1 cellular context compared by ENCODE assay signal in the genomic region with DNA sequence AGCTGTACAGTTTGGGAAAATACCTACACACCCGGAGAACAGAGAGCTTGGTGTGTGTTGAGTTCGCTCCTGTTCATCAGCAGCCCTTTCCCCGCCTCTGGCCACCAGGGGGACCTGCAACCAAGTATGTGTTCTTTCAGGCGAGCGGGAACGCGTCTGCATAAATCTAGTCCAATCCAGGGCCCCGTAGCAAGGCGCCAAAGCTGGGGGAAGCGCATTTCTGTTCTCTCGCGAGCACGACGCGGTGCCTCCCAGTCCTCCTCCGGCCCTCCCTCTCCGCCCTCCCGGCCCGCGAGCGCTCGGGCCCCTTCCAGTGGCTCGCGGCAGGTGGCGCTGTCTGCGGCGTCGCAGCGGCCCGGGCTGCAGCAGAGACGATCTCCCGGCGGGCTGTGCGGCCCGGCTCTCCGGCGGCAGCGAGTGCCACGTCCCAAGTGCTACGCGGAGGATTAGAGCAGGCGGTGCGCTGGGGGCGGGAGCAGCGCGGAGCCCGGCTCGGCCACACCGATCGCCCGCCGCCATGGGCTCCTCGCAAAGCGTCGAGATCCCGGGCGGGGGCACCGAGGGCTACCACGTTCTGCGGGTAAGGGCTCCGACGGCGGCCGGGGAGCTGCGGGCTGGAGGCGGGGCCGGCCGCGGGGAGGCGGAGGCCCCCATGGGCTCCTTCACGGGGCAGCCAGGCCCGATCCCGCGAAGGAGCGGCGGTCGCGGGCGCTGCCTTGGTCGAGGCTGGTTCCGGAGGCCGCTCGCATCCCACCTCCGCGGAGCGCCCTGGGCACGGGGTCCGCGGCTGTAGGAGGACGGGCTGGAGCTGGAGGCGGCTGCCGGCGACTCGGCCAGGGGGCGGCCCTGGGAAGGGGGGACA.
TF ChIP-seq lines count a peak whose summit lies in the region.

A gene (plus strand): TSS at position 430 of the 862 bp plus-strand sequence. CDS start 88 bp downstream, at position 518.

TF ChIP-seq in K562, 482 proteins besides CTCF, POLR2A, EP300 and RAD21 (continued from another document and continues in another):
- TF ChIP-seq RHOXF2B (CRISPR knock-in tag; conservative IDR thresholded peaks at IDR 0.05), result 0 out of 2 replicates have a peak, but pooled peaks have one; percentile 62
- TF ChIP-seq, protein P1, sequence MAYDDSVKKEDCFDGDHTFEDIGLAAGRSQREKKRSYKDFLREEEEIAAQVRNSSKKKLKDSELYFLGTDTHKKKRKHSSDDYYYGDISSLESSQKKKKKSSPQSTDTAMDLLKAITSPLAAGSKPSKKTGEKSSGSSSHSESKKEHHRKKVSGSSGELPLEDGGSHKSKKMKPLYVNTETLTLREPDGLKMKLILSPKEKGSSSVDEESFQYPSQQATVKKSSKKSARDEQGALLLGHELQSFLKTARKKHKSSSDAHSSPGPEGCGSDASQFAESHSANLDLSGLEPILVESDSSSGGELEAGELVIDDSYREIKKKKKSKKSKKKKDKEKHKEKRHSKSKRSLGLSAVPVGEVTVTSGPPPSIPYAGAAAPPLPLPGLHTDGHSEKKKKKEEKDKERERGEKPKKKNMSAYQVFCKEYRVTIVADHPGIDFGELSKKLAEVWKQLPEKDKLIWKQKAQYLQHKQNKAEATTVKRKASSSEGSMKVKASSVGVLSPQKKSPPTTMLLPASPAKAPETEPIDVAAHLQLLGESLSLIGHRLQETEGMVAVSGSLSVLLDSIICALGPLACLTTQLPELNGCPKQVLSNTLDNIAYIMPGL (CRISPR knock-in tag; IDR thresholded peaks at IDR 0.05), result peak; percentile 98; the same call in 1 of the 2 replicates
- no peak for TF ChIP-seq HMG20A (CRISPR knock-in tag; conservative IDR thresholded peaks at IDR 0.05)
- peak; percentile 80 for TF ChIP-seq SMAD1 (IDR thresholded peaks at IDR 0.05; ENCODE audit: low read depth, low read length, partially characterized antibody)
- TF ChIP-seq, protein P2, sequence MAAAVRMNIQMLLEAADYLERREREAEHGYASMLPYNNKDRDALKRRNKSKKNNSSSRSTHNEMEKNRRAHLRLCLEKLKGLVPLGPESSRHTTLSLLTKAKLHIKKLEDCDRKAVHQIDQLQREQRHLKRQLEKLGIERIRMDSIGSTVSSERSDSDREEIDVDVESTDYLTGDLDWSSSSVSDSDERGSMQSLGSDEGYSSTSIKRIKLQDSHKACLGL (CRISPR knock-in tag; IDR thresholded peaks at IDR 0.05; ENCODE audit: borderline replicate concordance, poor library complexity, severe bottlenecking), result peak; percentile 16
- peak; percentile 87 for TF ChIP-seq SOX6 (IDR thresholded peaks at IDR 0.05)
- peak; percentile 47; the same call in 1 of the 2 replicates for TF ChIP-seq SAFB (IDR thresholded peaks at IDR 0.05; ENCODE audit: borderline replicate concordance, low read depth, low read length)
- TF ChIP-seq NBN (IDR thresholded peaks at IDR 0.05; ENCODE audit: low read depth), result peak; percentile 90
- TF ChIP-seq, protein P3, sequence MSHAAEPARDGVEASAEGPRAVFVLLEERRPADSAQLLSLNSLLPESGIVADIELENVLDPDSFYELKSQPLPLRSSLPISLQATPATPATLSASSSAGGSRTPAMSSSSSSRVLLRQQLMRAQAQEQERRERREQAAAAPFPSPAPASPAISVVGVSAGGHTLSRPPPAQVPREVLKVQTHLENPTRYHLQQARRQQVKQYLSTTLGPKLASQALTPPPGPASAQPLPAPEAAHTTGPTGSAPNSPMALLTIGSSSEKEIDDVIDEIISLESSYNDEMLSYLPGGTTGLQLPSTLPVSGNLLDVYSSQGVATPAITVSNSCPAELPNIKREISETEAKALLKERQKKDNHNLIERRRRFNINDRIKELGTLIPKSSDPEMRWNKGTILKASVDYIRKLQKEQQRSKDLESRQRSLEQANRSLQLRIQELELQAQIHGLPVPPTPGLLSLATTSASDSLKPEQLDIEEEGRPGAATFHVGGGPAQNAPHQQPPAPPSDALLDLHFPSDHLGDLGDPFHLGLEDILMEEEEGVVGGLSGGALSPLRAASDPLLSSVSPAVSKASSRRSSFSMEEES (CRISPR knock-in tag; IDR thresholded peaks at IDR 0.05), result no peak
- TF ChIP-seq, protein P4, sequence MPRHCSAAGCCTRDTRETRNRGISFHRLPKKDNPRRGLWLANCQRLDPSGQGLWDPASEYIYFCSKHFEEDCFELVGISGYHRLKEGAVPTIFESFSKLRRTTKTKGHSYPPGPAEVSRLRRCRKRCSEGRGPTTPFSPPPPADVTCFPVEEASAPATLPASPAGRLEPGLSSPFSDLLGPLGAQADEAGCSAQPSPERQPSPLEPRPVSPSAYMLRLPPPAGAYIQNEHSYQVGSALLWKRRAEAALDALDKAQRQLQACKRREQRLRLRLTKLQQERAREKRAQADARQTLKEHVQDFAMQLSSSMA (CRISPR knock-in tag; IDR thresholded peaks at IDR 0.05), result no peak
- TF ChIP-seq, protein P5, sequence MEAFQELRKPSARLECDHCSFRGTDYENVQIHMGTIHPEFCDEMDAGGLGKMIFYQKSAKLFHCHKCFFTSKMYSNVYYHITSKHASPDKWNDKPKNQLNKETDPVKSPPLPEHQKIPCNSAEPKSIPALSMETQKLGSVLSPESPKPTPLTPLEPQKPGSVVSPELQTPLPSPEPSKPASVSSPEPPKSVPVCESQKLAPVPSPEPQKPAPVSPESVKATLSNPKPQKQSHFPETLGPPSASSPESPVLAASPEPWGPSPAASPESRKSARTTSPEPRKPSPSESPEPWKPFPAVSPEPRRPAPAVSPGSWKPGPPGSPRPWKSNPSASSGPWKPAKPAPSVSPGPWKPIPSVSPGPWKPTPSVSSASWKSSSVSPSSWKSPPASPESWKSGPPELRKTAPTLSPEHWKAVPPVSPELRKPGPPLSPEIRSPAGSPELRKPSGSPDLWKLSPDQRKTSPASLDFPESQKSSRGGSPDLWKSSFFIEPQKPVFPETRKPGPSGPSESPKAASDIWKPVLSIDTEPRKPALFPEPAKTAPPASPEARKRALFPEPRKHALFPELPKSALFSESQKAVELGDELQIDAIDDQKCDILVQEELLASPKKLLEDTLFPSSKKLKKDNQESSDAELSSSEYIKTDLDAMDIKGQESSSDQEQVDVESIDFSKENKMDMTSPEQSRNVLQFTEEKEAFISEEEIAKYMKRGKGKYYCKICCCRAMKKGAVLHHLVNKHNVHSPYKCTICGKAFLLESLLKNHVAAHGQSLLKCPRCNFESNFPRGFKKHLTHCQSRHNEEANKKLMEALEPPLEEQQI (IDR thresholded peaks at IDR 0.05), result peak; percentile 95
- TF ChIP-seq, protein P6, sequence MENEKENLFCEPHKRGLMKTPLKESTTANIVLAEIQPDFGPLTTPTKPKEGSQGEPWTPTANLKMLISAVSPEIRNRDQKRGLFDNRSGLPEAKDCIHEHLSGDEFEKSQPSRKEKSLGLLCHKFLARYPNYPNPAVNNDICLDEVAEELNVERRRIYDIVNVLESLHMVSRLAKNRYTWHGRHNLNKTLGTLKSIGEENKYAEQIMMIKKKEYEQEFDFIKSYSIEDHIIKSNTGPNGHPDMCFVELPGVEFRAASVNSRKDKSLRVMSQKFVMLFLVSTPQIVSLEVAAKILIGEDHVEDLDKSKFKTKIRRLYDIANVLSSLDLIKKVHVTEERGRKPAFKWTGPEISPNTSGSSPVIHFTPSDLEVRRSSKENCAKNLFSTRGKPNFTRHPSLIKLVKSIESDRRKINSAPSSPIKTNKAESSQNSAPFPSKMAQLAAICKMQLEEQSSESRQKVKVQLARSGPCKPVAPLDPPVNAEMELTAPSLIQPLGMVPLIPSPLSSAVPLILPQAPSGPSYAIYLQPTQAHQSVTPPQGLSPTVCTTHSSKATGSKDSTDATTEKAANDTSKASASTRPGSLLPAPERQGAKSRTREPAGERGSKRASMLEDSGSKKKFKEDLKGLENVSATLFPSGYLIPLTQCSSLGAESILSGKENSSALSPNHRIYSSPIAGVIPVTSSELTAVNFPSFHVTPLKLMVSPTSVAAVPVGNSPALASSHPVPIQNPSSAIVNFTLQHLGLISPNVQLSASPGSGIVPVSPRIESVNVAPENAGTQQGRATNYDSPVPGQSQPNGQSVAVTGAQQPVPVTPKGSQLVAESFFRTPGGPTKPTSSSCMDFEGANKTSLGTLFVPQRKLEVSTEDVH (IDR thresholded peaks at IDR 0.05; ENCODE audit: low read depth, partially characterized antibody), result peak; percentile 90
- TF ChIP-seq CHD1 (IDR thresholded peaks at IDR 0.05; ENCODE audit: low read length), result peak; percentile 12
- peak; percentile 86 for TF ChIP-seq ZNF431 (CRISPR knock-in tag; IDR thresholded peaks at IDR 0.05)
- TF ChIP-seq RBM22 (IDR thresholded peaks at IDR 0.05; ENCODE audit: low read depth, low read length, poor library complexity, severe bottlenecking), result peak; percentile 89
- TF ChIP-seq, protein P7, sequence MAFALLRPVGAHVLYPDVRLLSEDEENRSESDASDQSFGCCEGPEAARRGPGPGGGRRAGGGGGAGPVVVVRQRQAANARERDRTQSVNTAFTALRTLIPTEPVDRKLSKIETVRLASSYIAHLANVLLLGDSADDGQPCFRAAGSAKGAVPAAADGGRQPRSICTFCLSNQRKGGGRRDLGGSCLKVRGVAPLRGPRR (CRISPR knock-in tag; IDR thresholded peaks at IDR 0.05), result no peak
- peak; percentile 98 for TF ChIP-seq ZFX (CRISPR knock-in tag; IDR thresholded peaks at IDR 0.05)
- peak; percentile 66; the same call in 1 of the 2 replicates for TF ChIP-seq CHCHD3 (CRISPR knock-in tag; IDR thresholded peaks at IDR 0.05)
- TF ChIP-seq ZNF589 (CRISPR knock-in tag; IDR thresholded peaks at IDR 0.05; ENCODE audit: low read depth), result 0 out of 2 replicates have a peak, but pooled peaks have one; percentile 83
- TF ChIP-seq, protein P8, sequence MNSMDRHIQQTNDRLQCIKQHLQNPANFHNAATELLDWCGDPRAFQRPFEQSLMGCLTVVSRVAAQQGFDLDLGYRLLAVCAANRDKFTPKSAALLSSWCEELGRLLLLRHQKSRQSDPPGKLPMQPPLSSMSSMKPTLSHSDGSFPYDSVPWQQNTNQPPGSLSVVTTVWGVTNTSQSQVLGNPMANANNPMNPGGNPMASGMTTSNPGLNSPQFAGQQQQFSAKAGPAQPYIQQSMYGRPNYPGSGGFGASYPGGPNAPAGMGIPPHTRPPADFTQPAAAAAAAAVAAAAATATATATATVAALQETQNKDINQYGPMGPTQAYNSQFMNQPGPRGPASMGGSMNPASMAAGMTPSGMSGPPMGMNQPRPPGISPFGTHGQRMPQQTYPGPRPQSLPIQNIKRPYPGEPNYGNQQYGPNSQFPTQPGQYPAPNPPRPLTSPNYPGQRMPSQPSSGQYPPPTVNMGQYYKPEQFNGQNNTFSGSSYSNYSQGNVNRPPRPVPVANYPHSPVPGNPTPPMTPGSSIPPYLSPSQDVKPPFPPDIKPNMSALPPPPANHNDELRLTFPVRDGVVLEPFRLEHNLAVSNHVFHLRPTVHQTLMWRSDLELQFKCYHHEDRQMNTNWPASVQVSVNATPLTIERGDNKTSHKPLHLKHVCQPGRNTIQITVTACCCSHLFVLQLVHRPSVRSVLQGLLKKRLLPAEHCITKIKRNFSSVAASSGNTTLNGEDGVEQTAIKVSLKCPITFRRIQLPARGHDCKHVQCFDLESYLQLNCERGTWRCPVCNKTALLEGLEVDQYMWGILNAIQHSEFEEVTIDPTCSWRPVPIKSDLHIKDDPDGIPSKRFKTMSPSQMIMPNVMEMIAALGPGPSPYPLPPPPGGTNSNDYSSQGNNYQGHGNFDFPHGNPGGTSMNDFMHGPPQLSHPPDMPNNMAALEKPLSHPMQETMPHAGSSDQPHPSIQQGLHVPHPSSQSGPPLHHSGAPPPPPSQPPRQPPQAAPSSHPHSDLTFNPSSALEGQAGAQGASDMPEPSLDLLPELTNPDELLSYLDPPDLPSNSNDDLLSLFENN (IDR thresholded peaks at IDR 0.05; ENCODE audit: low read depth in 2 of 2, low read length in 2 of 2), result no peak; a peak in 1 of 4 replicates
- TF ChIP-seq MCM3 (IDR thresholded peaks at IDR 0.05), result no peak
- TF ChIP-seq BRD9 (IDR thresholded peaks at IDR 0.05; ENCODE audit: low read depth, partially characterized antibody), result peak; percentile 74
- TF ChIP-seq MTA3 (IDR thresholded peaks at IDR 0.05; ENCODE audit: borderline replicate concordance), result peak; percentile 99
- TF ChIP-seq, protein P9, sequence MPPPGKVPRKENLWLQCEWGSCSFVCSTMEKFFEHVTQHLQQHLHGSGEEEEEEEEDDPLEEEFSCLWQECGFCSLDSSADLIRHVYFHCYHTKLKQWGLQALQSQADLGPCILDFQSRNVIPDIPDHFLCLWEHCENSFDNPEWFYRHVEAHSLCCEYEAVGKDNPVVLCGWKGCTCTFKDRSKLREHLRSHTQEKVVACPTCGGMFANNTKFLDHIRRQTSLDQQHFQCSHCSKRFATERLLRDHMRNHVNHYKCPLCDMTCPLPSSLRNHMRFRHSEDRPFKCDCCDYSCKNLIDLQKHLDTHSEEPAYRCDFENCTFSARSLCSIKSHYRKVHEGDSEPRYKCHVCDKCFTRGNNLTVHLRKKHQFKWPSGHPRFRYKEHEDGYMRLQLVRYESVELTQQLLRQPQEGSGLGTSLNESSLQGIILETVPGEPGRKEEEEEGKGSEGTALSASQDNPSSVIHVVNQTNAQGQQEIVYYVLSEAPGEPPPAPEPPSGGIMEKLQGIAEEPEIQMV (tag; conservative IDR thresholded peaks at IDR 0.05; ENCODE audit: low read depth), result no peak
- TF ChIP-seq, protein P10, sequence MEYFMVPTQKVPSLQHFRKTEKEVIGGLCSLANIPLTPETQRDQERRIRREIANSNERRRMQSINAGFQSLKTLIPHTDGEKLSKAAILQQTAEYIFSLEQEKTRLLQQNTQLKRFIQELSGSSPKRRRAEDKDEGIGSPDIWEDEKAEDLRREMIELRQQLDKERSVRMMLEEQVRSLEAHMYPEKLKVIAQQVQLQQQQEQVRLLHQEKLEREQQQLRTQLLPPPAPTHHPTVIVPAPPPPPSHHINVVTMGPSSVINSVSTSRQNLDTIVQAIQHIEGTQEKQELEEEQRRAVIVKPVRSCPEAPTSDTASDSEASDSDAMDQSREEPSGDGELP (CRISPR knock-in tag; IDR thresholded peaks at IDR 0.05; ENCODE audit: borderline replicate concordance), result peak; percentile 85
- TF ChIP-seq TAF7 (tag; IDR thresholded peaks at IDR 0.05), result no peak
- TF ChIP-seq GATAD2B (IDR thresholded peaks at IDR 0.05; ENCODE audit: borderline replicate concordance), result peak; percentile 61; the same call in 1 of the 2 replicates
- TF ChIP-seq SRF (CRISPR knock-in tag; IDR thresholded peaks at IDR 0.05), result peak in 1 of 2 experiments; percentile 86; a peak in 2 of 4 replicates
- TF ChIP-seq ZKSCAN8 (CRISPR knock-in tag; IDR thresholded peaks at IDR 0.05), result no peak
- TF ChIP-seq FUS (optimal IDR thresholded peaks at IDR 0.05; ENCODE audit: low read depth, low read length), result peak; percentile 93
- peak; percentile 80 for TF ChIP-seq KDM2B (CRISPR knock-in tag; IDR thresholded peaks at IDR 0.05)
- TF ChIP-seq TOE1 (IDR thresholded peaks at IDR 0.05; ENCODE audit: borderline replicate concordance), result peak; percentile 90
- TF ChIP-seq TOE1 (CRISPR knock-in tag; IDR thresholded peaks at IDR 0.05; ENCODE audit: borderline replicate concordance, low read depth), result peak; percentile 84; the same call in 1 of the 2 replicates
- TF ChIP-seq PHF8 (IDR thresholded peaks at IDR 0.05; ENCODE audit: borderline replicate concordance, low read length), result peak; percentile 98
- TF ChIP-seq ZNF696 (CRISPR knock-in tag; conservative IDR thresholded peaks at IDR 0.05), result no peak
- TF ChIP-seq GTF2E2 (tag; IDR thresholded peaks at IDR 0.05), result peak; percentile 36; the same call in 1 of the 2 replicates
- TF ChIP-seq ZNF174 (CRISPR knock-in tag; IDR thresholded peaks at IDR 0.05), result no peak
- TF ChIP-seq ZBTB7A (IDR thresholded peaks at IDR 0.05; ENCODE audit: borderline replicate concordance, control insufficient read depth, low read depth, low read length), result peak; percentile 35; the same call in 1 of the 2 replicates
- no peak for TF ChIP-seq ZNF23 (CRISPR knock-in tag; IDR thresholded peaks at IDR 0.05)
